ENCODE assay signal across 1 cellular context in the genomic region with DNA sequence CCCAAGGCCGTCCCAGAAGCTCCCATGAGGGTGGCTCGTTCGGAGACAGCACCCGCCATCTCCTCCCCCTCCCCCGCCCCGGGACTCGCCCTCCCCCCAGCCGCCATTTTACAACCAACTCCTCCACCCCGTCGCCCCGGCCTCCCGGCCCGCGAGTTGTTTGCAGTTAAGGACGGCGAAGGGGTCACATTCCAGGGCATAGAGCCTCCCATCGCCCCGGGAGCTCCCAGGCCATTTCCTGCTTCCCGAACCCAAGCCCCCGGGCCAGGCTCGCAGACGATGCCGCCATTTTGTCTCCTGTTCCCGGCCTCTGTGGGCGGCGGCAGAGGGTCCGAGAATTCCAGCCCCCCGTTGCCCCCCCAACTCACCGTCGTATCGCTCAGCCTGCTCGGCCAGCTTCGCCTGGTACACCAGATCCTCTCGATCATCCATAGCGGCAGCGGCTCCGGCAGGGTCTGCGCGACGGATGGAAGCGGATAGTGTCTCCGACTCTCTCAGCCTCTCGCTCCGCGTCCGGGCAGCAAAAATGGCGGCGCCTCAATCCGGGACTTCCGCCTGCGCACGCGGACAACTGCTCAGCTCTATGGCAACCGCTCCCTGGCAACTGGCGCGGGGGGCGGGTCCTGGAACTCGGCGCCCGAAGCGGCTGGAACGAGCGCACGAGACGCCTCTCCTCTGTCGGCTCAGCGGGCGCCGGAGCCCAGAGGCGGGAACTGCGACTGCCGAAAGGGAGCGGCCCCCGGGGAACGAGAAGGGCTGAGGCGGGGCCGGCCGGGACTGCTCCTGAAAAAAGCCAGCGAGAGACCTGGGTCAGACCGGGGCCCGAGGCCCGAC.
TF ChIP-seq lines count a peak whose summit lies in the region.

A gene (minus strand): TSS at position 544 of the 834 bp plus-strand sequence. CDS start 112 bp downstream, at position 432.

TF ChIP-seq in HepG2, 621 proteins besides CTCF, POLR2A, EP300 and RAD21 (continued from another document and continues in another):
- TF ChIP-seq, protein P1, sequence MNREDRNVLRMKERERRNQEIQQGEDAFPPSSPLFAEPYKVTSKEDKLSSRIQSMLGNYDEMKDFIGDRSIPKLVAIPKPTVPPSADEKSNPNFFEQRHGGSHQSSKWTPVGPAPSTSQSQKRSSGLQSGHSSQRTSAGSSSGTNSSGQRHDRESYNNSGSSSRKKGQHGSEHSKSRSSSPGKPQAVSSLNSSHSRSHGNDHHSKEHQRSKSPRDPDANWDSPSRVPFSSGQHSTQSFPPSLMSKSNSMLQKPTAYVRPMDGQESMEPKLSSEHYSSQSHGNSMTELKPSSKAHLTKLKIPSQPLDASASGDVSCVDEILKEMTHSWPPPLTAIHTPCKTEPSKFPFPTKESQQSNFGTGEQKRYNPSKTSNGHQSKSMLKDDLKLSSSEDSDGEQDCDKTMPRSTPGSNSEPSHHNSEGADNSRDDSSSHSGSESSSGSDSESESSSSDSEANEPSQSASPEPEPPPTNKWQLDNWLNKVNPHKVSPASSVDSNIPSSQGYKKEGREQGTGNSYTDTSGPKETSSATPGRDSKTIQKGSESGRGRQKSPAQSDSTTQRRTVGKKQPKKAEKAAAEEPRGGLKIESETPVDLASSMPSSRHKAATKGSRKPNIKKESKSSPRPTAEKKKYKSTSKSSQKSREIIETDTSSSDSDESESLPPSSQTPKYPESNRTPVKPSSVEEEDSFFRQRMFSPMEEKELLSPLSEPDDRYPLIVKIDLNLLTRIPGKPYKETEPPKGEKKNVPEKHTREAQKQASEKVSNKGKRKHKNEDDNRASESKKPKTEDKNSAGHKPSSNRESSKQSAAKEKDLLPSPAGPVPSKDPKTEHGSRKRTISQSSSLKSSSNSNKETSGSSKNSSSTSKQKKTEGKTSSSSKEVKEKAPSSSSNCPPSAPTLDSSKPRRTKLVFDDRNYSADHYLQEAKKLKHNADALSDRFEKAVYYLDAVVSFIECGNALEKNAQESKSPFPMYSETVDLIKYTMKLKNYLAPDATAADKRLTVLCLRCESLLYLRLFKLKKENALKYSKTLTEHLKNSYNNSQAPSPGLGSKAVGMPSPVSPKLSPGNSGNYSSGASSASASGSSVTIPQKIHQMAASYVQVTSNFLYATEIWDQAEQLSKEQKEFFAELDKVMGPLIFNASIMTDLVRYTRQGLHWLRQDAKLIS (CRISPR knock-in tag; IDR thresholded peaks at IDR 0.05): no peak
- TF ChIP-seq, protein P2, sequence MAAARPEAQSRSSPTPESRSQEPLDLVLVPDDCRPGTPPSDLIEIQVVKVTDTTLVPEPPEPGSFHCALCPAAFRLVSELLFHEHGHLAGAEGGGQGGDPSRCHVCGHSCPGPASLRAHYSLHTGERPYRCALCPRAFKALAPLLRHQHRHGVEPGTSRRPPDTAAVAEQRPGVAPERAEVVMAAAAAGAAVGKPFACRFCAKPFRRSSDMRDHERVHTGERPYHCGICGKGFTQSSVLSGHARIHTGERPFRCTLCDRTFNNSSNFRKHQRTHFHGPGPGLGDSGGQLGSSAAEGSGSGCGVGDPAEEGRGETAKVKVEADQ (CRISPR knock-in tag; IDR thresholded peaks at IDR 0.05; ENCODE audit: borderline replicate concordance): no peak
- TF ChIP-seq, protein P3, sequence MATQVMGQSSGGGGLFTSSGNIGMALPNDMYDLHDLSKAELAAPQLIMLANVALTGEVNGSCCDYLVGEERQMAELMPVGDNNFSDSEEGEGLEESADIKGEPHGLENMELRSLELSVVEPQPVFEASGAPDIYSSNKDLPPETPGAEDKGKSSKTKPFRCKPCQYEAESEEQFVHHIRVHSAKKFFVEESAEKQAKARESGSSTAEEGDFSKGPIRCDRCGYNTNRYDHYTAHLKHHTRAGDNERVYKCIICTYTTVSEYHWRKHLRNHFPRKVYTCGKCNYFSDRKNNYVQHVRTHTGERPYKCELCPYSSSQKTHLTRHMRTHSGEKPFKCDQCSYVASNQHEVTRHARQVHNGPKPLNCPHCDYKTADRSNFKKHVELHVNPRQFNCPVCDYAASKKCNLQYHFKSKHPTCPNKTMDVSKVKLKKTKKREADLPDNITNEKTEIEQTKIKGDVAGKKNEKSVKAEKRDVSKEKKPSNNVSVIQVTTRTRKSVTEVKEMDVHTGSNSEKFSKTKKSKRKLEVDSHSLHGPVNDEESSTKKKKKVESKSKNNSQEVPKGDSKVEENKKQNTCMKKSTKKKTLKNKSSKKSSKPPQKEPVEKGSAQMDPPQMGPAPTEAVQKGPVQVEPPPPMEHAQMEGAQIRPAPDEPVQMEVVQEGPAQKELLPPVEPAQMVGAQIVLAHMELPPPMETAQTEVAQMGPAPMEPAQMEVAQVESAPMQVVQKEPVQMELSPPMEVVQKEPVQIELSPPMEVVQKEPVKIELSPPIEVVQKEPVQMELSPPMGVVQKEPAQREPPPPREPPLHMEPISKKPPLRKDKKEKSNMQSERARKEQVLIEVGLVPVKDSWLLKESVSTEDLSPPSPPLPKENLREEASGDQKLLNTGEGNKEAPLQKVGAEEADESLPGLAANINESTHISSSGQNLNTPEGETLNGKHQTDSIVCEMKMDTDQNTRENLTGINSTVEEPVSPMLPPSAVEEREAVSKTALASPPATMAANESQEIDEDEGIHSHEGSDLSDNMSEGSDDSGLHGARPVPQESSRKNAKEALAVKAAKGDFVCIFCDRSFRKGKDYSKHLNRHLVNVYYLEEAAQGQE (IDR thresholded peaks at IDR 0.05; ENCODE audit: borderline replicate concordance in 1 of 2, low read depth in 1 of 2, low read length in 2 of 2): peak in 1 of 2 experiments; percentile 62; a peak in 1 of 4 replicates
- TF ChIP-seq, protein P4, sequence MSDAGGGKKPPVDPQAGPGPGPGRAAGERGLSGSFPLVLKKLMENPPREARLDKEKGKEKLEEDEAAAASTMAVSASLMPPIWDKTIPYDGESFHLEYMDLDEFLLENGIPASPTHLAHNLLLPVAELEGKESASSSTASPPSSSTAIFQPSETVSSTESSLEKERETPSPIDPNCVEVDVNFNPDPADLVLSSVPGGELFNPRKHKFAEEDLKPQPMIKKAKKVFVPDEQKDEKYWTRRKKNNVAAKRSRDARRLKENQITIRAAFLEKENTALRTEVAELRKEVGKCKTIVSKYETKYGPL (CRISPR knock-in tag; IDR thresholded peaks at IDR 0.05): no peak
- TF ChIP-seq ZNF577 (CRISPR knock-in tag; IDR thresholded peaks at IDR 0.05; ENCODE audit: borderline replicate concordance, low read depth) (peak; percentile 78; the same call in 1 of the 2 replicates), ZNF136 (CRISPR knock-in tag; IDR thresholded peaks at IDR 0.05; ENCODE audit: low read depth) (peak; percentile 59; the same call in 1 of the 2 replicates), AKAP8 (CRISPR knock-in tag; IDR thresholded peaks at IDR 0.05) (peak; percentile 64; the same call in 1 of the 2 replicates), MYC (CRISPR knock-in tag; IDR thresholded peaks at IDR 0.05; ENCODE audit: borderline replicate concordance) (peak; percentile 95), ZNF260 (CRISPR knock-in tag; IDR thresholded peaks at IDR 0.05; ENCODE audit: borderline replicate concordance, low read depth) (no peak), ZNF558 (CRISPR knock-in tag; IDR thresholded peaks at IDR 0.05; ENCODE audit: borderline replicate concordance) (no peak), ISL2 (CRISPR knock-in tag; IDR thresholded peaks at IDR 0.05) (peak; percentile 66), ARNT2 (CRISPR knock-in tag; IDR thresholded peaks at IDR 0.05; ENCODE audit: low read depth) (peak; percentile 73; the same call in 1 of the 2 replicates), ATRX (CRISPR knock-in tag; IDR thresholded peaks at IDR 0.05; ENCODE audit: borderline replicate concordance) (no peak), GATAD1 (CRISPR knock-in tag; IDR thresholded peaks at IDR 0.05) (peak; percentile 36; the same call in 1 of the 2 replicates), SP1 (IDR thresholded peaks at IDR 0.05) (no peak), SP1 (CRISPR knock-in tag; IDR thresholded peaks at IDR 0.05) (peak; percentile 34; the same call in 1 of the 2 replicates), ZKSCAN1 (IDR thresholded peaks at IDR 0.05; ENCODE audit: low read length) (no peak), ZNF382 (CRISPR knock-in tag; IDR thresholded peaks at IDR 0.05; ENCODE audit: borderline replicate concordance) (no peak), KAT7 (CRISPR knock-in tag; IDR thresholded peaks at IDR 0.05; ENCODE audit: borderline replicate concordance) (no peak), NFE2L1 (CRISPR knock-in tag; IDR thresholded peaks at IDR 0.05; ENCODE audit: borderline replicate concordance) (peak; percentile 73; the same call in 1 of the 2 replicates)
- TF ChIP-seq, protein P5, sequence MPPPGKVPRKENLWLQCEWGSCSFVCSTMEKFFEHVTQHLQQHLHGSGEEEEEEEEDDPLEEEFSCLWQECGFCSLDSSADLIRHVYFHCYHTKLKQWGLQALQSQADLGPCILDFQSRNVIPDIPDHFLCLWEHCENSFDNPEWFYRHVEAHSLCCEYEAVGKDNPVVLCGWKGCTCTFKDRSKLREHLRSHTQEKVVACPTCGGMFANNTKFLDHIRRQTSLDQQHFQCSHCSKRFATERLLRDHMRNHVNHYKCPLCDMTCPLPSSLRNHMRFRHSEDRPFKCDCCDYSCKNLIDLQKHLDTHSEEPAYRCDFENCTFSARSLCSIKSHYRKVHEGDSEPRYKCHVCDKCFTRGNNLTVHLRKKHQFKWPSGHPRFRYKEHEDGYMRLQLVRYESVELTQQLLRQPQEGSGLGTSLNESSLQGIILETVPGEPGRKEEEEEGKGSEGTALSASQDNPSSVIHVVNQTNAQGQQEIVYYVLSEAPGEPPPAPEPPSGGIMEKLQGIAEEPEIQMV (CRISPR knock-in tag; IDR thresholded peaks at IDR 0.05; ENCODE audit: low read depth): peak; percentile 34; the same call in 1 of the 2 replicates
- TF ChIP-seq, protein P6, sequence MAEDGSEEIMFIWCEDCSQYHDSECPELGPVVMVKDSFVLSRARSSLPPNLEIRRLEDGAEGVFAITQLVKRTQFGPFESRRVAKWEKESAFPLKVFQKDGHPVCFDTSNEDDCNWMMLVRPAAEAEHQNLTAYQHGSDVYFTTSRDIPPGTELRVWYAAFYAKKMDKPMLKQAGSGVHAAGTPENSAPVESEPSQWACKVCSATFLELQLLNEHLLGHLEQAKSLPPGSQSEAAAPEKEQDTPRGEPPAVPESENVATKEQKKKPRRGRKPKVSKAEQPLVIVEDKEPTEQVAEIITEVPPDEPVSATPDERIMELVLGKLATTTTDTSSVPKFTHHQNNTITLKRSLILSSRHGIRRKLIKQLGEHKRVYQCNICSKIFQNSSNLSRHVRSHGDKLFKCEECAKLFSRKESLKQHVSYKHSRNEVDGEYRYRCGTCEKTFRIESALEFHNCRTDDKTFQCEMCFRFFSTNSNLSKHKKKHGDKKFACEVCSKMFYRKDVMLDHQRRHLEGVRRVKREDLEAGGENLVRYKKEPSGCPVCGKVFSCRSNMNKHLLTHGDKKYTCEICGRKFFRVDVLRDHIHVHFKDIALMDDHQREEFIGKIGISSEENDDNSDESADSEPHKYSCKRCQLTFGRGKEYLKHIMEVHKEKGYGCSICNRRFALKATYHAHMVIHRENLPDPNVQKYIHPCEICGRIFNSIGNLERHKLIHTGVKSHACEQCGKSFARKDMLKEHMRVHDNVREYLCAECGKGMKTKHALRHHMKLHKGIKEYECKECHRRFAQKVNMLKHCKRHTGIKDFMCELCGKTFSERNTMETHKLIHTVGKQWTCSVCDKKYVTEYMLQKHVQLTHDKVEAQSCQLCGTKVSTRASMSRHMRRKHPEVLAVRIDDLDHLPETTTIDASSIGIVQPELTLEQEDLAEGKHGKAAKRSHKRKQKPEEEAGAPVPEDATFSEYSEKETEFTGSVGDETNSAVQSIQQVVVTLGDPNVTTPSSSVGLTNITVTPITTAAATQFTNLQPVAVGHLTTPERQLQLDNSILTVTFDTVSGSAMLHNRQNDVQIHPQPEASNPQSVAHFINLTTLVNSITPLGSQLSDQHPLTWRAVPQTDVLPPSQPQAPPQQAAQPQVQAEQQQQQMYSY (CRISPR knock-in tag; IDR thresholded peaks at IDR 0.05): no peak; the same call in 1 of the 2 replicates
- TF ChIP-seq, protein P7, sequence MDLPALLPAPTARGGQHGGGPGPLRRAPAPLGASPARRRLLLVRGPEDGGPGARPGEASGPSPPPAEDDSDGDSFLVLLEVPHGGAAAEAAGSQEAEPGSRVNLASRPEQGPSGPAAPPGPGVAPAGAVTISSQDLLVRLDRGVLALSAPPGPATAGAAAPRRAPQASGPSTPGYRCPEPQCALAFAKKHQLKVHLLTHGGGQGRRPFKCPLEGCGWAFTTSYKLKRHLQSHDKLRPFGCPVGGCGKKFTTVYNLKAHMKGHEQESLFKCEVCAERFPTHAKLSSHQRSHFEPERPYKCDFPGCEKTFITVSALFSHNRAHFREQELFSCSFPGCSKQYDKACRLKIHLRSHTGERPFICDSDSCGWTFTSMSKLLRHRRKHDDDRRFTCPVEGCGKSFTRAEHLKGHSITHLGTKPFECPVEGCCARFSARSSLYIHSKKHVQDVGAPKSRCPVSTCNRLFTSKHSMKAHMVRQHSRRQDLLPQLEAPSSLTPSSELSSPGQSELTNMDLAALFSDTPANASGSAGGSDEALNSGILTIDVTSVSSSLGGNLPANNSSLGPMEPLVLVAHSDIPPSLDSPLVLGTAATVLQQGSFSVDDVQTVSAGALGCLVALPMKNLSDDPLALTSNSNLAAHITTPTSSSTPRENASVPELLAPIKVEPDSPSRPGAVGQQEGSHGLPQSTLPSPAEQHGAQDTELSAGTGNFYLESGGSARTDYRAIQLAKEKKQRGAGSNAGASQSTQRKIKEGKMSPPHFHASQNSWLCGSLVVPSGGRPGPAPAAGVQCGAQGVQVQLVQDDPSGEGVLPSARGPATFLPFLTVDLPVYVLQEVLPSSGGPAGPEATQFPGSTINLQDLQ (CRISPR knock-in tag; IDR thresholded peaks at IDR 0.05): no peak; the same call in 1 of the 2 replicates
- TF ChIP-seq, protein P8, sequence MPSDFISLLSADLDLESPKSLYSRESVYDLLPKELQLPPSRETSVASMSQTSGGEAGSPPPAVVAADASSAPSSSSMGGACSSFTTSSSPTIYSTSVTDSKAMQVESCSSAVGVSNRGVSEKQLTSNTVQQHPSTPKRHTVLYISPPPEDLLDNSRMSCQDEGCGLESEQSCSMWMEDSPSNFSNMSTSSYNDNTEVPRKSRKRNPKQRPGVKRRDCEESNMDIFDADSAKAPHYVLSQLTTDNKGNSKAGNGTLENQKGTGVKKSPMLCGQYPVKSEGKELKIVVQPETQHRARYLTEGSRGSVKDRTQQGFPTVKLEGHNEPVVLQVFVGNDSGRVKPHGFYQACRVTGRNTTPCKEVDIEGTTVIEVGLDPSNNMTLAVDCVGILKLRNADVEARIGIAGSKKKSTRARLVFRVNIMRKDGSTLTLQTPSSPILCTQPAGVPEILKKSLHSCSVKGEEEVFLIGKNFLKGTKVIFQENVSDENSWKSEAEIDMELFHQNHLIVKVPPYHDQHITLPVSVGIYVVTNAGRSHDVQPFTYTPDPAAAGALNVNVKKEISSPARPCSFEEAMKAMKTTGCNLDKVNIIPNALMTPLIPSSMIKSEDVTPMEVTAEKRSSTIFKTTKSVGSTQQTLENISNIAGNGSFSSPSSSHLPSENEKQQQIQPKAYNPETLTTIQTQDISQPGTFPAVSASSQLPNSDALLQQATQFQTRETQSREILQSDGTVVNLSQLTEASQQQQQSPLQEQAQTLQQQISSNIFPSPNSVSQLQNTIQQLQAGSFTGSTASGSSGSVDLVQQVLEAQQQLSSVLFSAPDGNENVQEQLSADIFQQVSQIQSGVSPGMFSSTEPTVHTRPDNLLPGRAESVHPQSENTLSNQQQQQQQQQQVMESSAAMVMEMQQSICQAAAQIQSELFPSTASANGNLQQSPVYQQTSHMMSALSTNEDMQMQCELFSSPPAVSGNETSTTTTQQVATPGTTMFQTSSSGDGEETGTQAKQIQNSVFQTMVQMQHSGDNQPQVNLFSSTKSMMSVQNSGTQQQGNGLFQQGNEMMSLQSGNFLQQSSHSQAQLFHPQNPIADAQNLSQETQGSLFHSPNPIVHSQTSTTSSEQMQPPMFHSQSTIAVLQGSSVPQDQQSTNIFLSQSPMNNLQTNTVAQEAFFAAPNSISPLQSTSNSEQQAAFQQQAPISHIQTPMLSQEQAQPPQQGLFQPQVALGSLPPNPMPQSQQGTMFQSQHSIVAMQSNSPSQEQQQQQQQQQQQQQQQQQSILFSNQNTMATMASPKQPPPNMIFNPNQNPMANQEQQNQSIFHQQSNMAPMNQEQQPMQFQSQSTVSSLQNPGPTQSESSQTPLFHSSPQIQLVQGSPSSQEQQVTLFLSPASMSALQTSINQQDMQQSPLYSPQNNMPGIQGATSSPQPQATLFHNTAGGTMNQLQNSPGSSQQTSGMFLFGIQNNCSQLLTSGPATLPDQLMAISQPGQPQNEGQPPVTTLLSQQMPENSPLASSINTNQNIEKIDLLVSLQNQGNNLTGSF (CRISPR knock-in tag; IDR thresholded peaks at IDR 0.05): no peak; the same call in 1 of the 2 replicates
